Comparison of ENCODE assay signal across 1 cellular context in genomic region chr14:93712838-93713724, GRCh38.
TF ChIP-seq lines count a peak whose summit lies in the region.

No MANE protein-coding gene starts in this region.

TF ChIP-seq in IMR-90, 13 proteins besides CTCF, POLR2A, EP300 and RAD21 (continued from another document):
- no peak for TF ChIP-seq RCOR1 (IDR thresholded peaks at IDR 0.05; ENCODE audit: insufficient replicate concordance, low read length)
